29 cellular contexts compared by ENCODE assay signal in the genomic region with DNA sequence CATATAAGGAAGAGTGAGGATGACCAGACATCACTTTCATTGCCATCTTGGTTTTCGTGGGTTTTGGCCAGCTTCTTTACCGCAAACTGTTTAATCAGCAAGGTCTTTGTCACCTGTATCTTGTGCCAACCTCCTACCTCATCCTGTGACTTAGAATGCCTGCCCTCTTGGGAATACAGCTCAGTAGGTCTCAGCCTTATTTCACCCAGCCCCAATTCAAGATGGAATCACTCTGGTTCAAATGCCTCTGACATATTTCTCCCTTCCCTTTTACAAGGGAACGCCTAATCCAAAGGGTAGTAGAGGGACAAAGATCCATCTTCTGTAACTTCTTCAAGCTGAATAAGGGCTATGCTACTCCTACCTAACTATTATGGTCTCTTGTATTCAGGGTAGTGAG.
"Had no signal": no experiment of that assay in that cellular context is flagged by ENCODE, and none has a peak within 500 bp of the region (broad histone marks: within the 10 kb centered on the region; RNA-seq: fewer than 3 reads in every experiment).

No MANE protein-coding gene starts in this region.

- H3K27ac ChIP-seq: colonic mucosa, coronary artery, dorsolateral prefrontal cortex, epithelial cell of prostate, esophagus muscularis mucosa, esophagus squamous epithelium, foreskin keratinocyte, gastrocnemius medialis, gastroesophageal sphincter, heart left ventricle, heart right ventricle, hepatocyte had no signal

- DNase-seq: colonic mucosa; cortex of kidney; dermis blood vessel endothelial cell; dorsolateral prefrontal cortex; effector CD4-positive, alpha-beta T cell; effector CD8-positive, alpha-beta T cell; effector memory CD4-positive, alpha-beta T cell; effector memory CD8-positive, alpha-beta T cell; endodermal cell; erythroblast; esophagus squamous epithelium; foreskin fibroblast; foreskin keratinocyte; foreskin melanocyte; gastrocnemius medialis; glutamatergic neuron; head of caudate nucleus; heart left ventricle; heart right ventricle had no signal

- H3K27me3 ChIP-seq: colonic mucosa, dorsolateral prefrontal cortex, foreskin keratinocyte, gastrocnemius medialis, heart left ventricle had no signal

- H3K36me3 ChIP-seq: colonic mucosa, esophagus muscularis mucosa, esophagus squamous epithelium, gastrocnemius medialis, gastroesophageal sphincter, heart left ventricle, heart right ventricle had no signal

- H3K9me3 ChIP-seq: colonic mucosa, esophagus muscularis mucosa, esophagus squamous epithelium, gastrocnemius medialis, gastroesophageal sphincter had no signal

- H3K79me2 ChIP-seq: hepatocyte had no signal

- H3K9me3 Mint-ChIP-seq: effector memory CD8-positive, alpha-beta T cell had no signal

- H3K4me3 Mint-ChIP-seq: dendritic cell treated with granulocyte-macrophage colony-stimulating factor and Interleukin-4, amounts not matched to agents 40 ng/mL and 50 ng/mL, for 4 days; effector memory CD8-positive, alpha-beta T cell; endodermal cell had no signal

- H2AFZ ChIP-seq: hepatocyte had no signal

- FAIRE-seq: endometrium, endothelial cell of umbilical vein, frontal cortex had no signal

- H3K4me2 ChIP-seq: hepatocyte had no signal

- H3K4me1 ChIP-seq: colonic mucosa had no signal

- H3K4me3 ChIP-seq: colonic mucosa, coronary artery, dorsolateral prefrontal cortex, esophagus muscularis mucosa, esophagus squamous epithelium, gastrocnemius medialis, gastroesophageal sphincter, heart left ventricle, heart right ventricle, hepatocyte had no signal

- H3K27ac Mint-ChIP-seq: dendritic cell treated with granulocyte-macrophage colony-stimulating factor and Interleukin-4, amounts not matched to agents 40 ng/mL and 50 ng/mL, for 4 days; endodermal cell had no signal

- ATAC-seq: effector memory CD8-positive, alpha-beta T cell; esophagus mucosa; foreskin keratinocyte; gastrocnemius medialis; gastroesophageal sphincter; heart left ventricle; heart right ventricle had no signal
